11 cellular contexts compared by ENCODE assay signal in the genomic region with DNA sequence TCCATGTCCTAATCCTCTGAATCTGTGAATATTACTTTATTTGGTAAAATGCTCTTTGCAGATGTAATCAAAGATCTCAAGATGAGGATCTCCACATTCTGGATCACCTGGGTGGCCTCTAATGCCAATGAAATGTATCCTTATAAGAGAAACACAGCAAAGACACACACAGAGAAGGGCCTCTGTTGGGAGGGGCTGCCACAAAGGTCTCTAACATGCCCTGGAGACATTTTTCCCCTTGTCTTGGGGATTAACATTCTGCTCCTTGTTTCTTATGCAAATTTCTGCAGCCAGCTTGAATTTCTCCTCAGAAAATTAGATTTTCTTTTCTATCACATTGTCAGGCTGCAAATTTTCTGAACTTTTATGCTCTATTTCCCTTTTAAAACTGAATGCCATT. TPM values are rescaled to one million over a fixed set of nuclear protein-coding genes. Genes with fewer than 3 reads are reported as not detected.
"Had no signal": no experiment of that assay in that cellular context is flagged by ENCODE, and none has a peak within 500 bp of the region (broad histone marks: within the 10 kb centered on the region; RNA-seq: fewer than 3 reads in every experiment).

No MANE protein-coding gene starts in this region.

RNA-seq across cellular contexts. Expression of a gene that starts 17.3 kb away (rescaled TPM):
- total RNA-seq: kidney epithelial cell; left colon; left lobe of liver; lung microvascular endothelial cell; mammary epithelial cell; mononuclear cell; naive thymus-derived CD4-positive, alpha-beta T cell; naive thymus-derived CD8-positive, alpha-beta T cell had no signal
- polyA plus RNA-seq: immature natural killer cell; keratinocyte; liver; mammary epithelial cell; naive thymus-derived CD4-positive, alpha-beta T cell; naive thymus-derived CD8-positive, alpha-beta T cell had no signal
